8 cellular contexts compared by ENCODE assay signal in the genomic region with DNA sequence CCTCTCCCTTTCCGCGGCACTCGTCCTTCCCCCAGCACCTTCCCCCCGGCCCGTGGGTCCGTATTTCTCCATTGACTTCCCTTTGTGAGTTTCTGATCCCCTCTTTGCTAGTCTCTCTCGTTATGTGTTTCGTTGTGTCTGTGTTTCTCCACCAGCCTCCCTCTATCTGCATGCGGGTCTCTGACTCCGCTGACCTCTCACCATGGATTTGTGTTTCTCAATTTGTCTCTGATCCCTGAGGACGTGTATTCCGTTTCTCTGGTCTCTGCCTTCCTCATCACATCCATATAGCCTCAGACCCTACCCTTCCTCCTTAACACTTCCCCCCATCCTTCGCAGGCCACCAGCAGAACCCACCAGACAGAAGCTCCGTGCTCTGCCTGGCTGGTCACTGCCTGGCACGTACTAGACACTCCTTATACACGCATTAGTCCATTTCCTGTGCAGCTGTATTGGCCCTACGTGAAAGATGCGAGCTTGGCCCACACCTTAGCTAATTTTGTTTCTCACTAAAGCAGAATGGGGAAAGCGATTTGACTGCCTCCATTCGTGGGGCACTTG. TPM values are rescaled to one million over a fixed set of nuclear protein-coding genes. Genes with fewer than 3 reads are reported as not detected.
DNase-seq lines count a peak whose midpoint lies in the region; ATAC-seq and TF ChIP-seq lines count a peak whose summit lies in the region.

No MANE protein-coding gene starts in this region.

- H3K9ac ChIP-seq in OCI-LY1 (ENCODE audit: low read length): peak overlapping the region; percentile 79

- TF ChIP-seq CTCF in OCI-LY1 (IDR thresholded peaks at IDR 0.05; ENCODE audit: low read length): no peak
- TF ChIP-seq CTCF in mucosa of descending colon (IDR thresholded peaks at IDR 0.05): no peak

- peak overlapping the region; percentile 96 for H3K4me2 ChIP-seq in OCI-LY1 (ENCODE audit: low read length)

- H3K9me2 ChIP-seq in OCI-LY1 (ENCODE audit: low read depth, low read length): no peaks in the 10 kb centered on the region

- H3K9me3 ChIP-seq in OCI-LY1 (ENCODE audit: low read length) (no peaks in the 10 kb centered on the region), mucosa of descending colon (no peaks in the 10 kb centered on the region)

- H3K27me3 ChIP-seq in OCI-LY1 (ENCODE audit: insufficient read depth, low read length): no peaks in the 10 kb centered on the region

- H2AFZ ChIP-seq in OCI-LY1 (ENCODE audit: low read length): no peak overlapping the region

- DNase-seq in NCI-H748 (lab: John Stamatoyannopoulos, UW; ENCODE audit: unreplicated experiment) (peak; percentile 48), NCI-H748 treated with DMSO at 0.1 percent for 48 hours (lab: John Stamatoyannopoulos, UW) (no peak), dermis blood vessel endothelial cell (peak; percentile 63), mucosa of descending colon (no peak), 8988T (no peak)
- DNase-seq in activated effector memory CD4-positive, alpha-beta T cell treated with Interleukin-2 at 50 U/mL for 16 hours: no peak

- peaks cover 15% of the 10 kb centered on the region for H3K36me3 ChIP-seq in OCI-LY1 (ENCODE audit: insufficient read depth, low read length)
- no peaks in the 10 kb centered on the region for H3K36me3 ChIP-seq in mucosa of descending colon (ENCODE audit: low read depth)

- peak overlapping the region; percentile 42 for H3K27ac ChIP-seq in OCI-LY1 (ENCODE audit: low read depth, low read length, poor library complexity, severe bottlenecking)

- H3K4me3 ChIP-seq in OCI-LY1 (ENCODE audit: low read depth, low read length, poor library complexity, severe bottlenecking) (peak overlapping the region; percentile 68), mucosa of descending colon (peak overlapping the region; percentile 54)

- H3K79me2 ChIP-seq in OCI-LY1 (ENCODE audit: insufficient read depth, low read length): no peaks in the 10 kb centered on the region

- no peaks in the 10 kb centered on the region for H3F3A ChIP-seq in OCI-LY1 (ENCODE audit: insufficient read depth, low read length)

- peaks cover 15% of the 10 kb centered on the region for H3K4me1 ChIP-seq in OCI-LY1 (ENCODE audit: insufficient read depth, low read length, severe bottlenecking)
- H3K4me1 ChIP-seq in mucosa of descending colon (ENCODE audit: low read depth): peaks cover 11% of the 10 kb centered on the region

- ATAC-seq in mucosa of descending colon (peak; percentile 4), HG02623 (IDR thresholded peaks at IDR 0.05; ENCODE audit: unreplicated experiment) (no peak)

- H4K20me1 ChIP-seq in OCI-LY1 (ENCODE audit: insufficient read depth, low read length): no peaks in the 10 kb centered on the region

- intact Hi-C loops in mucosa of descending colon (cut with DNase I, micrococcal nuclease): no loop called here

RNA-seq across cellular contexts. Expression of a gene that starts 0.6 kb away (rescaled TPM):
- total RNA-seq in dermis blood vessel endothelial cell (31.0 and 35.6 TPM in 2 replicates), mucosa of descending colon (10 to 100 TPM; 19.3 to 21.5 (median 19.4) TPM)

RNA-seq across cellular contexts. Expression of a gene that starts 8.5 kb away (rescaled TPM):
- total RNA-seq in dermis blood vessel endothelial cell: 174 and 176 TPM in 2 replicates
- total RNA-seq in mucosa of descending colon: 100 to 1,000 TPM; 105 to 195 (median 126) TPM

RNA-seq across cellular contexts. Expression of a gene that starts 46.2 kb away (rescaled TPM):
- total RNA-seq in dermis blood vessel endothelial cell (14.6 and 31.0 TPM in 2 replicates), mucosa of descending colon (10 to 100 TPM; 57.7 to 83.9 (median 75.2) TPM)

Comparison
In these comparisons a context has a peak if more than half of its experiments do, and no peak if none do; other contexts are left out.
1. DNase-seq: peak in NCI-H748 (single experiment) and dermis blood vessel endothelial cell (single experiment); none in NCI-H748 treated with DMSO at 0.1 percent for 48 hours (single experiment), mucosa of descending colon (0 of 3), 8988T (single experiment) and activated effector memory CD4-positive, alpha-beta T cell treated with Interleukin-2 at 50 U/mL for 16 hours (single experiment).